16 cellular contexts compared by ENCODE assay signal in genomic region chr2:141201161-141201560, GRCh38.
DNase-seq lines count a peak whose midpoint lies in the region; FAIRE-seq and TF ChIP-seq lines count a peak whose summit lies in the region.
"Had no signal": no experiment of that assay in that cellular context is flagged by ENCODE, and none has a peak within 500 bp of the region (broad histone marks: within the 10 kb centered on the region; RNA-seq: fewer than 3 reads in every experiment).

No MANE protein-coding gene starts in this region.

- H3K36me3 Mint-ChIP-seq in astrocyte (ENCODE audit: low read depth, unreplicated experiment), result no peaks in the 10 kb centered on the region
- H3K36me3 Mint-ChIP-seq in nephron progenitor cell (ENCODE audit: low read depth), result no peaks in the 10 kb centered on the region

- H3K9ac ChIP-seq in astrocyte (ENCODE audit: low read length), result no peak overlapping the region
- no peak overlapping the region for H3K9ac ChIP-seq in smooth muscle cell (ENCODE audit: low read depth)

- H3K9me3 Mint-ChIP-seq in astrocyte (ENCODE audit: unreplicated experiment) (no peaks in the 10 kb centered on the region), nephron progenitor cell (no peaks in the 10 kb centered on the region)
- H3K9me3 Mint-ChIP-seq: GM23338 had no signal

- peaks cover 7% of the 10 kb centered on the region for H3K4me1 ChIP-seq in astrocyte (ENCODE audit: insufficient read depth, low read length)
- no peaks in the 10 kb centered on the region for H3K4me1 ChIP-seq in smooth muscle cell (ENCODE audit: low read depth)

- no peak overlapping the region for H3K27ac ChIP-seq in astrocyte (ENCODE audit: low read depth, low read length)
- H3K27ac ChIP-seq in smooth muscle cell (ENCODE audit: low read depth), result peak overlapping the region; percentile 39

- DNase-seq in NCI-H226, result peak; percentile 70
- peak; percentile 55 for DNase-seq in astrocyte (ENCODE audit: low read depth)
- DNase-seq in kidney tubule cell (ENCODE audit: low spot score), result peak; percentile 3
- DNase-seq in smooth muscle cell (lab: John Stamatoyannopoulos, UW; ENCODE audit: unreplicated experiment), result no peak
- no peak for DNase-seq in activated effector memory CD4-positive, alpha-beta T cell treated with Interleukin-2 at 50 U/mL for 16 hours
- DNase-seq in MG63, result no peak
- DNase-seq in nephron progenitor cell, result no peak
- DNase-seq: C1 segment of cervical spinal cord; Calu3; CD4-positive, alpha-beta T cell; DMS79 treated with DMSO at 0.1 percent for 48 hours; EL; H7 had no signal

- H3K79me2 ChIP-seq in astrocyte (ENCODE audit: insufficient read depth, low read length), result no peaks in the 10 kb centered on the region
- H3K79me2 ChIP-seq in smooth muscle cell (ENCODE audit: low read depth), result no peaks in the 10 kb centered on the region

- H2AFZ ChIP-seq in astrocyte (ENCODE audit: low read depth, low read length) (no peak overlapping the region), smooth muscle cell (ENCODE audit: low read depth) (peak overlapping the region; percentile 25)
- H2AFZ ChIP-seq: GM23338 had no signal

- H3K4me1 Mint-ChIP-seq in astrocyte (ENCODE audit: low read depth, unreplicated experiment), result peaks cover 26% of the 10 kb centered on the region
- H3K4me1 Mint-ChIP-seq in nephron progenitor cell, result no peaks in the 10 kb centered on the region
- H3K4me1 Mint-ChIP-seq: GM23338 had no signal

- no peaks in the 10 kb centered on the region for H3K27me3 ChIP-seq in astrocyte (ENCODE audit: insufficient read depth, low read length)
- no peaks in the 10 kb centered on the region for H3K27me3 ChIP-seq in smooth muscle cell (ENCODE audit: low read depth)
- no peaks in the 10 kb centered on the region for H3K27me3 ChIP-seq in MG63

- no peak overlapping the region for H3K4me3 Mint-ChIP-seq in astrocyte (ENCODE audit: unreplicated experiment)
- H3K4me3 Mint-ChIP-seq in nephron progenitor cell, result no peak overlapping the region
- H3K4me3 Mint-ChIP-seq: B cell; CD4-positive, alpha-beta T cell; GM23338 had no signal

- H3K4me2 ChIP-seq in astrocyte (ENCODE audit: low read length), result no peak overlapping the region
- peak overlapping the region; percentile 12 for H3K4me2 ChIP-seq in smooth muscle cell
- H3K4me2 ChIP-seq: GM23338 had no signal

- H4K20me1 ChIP-seq in astrocyte (ENCODE audit: insufficient read depth, low read length) (no peaks in the 10 kb centered on the region), smooth muscle cell (ENCODE audit: low read depth) (no peaks in the 10 kb centered on the region)

- FAIRE-seq in astrocyte (lab: Jason Lieb, UNC), result no peak
- FAIRE-seq: GM12891 had no signal

- TF ChIP-seq CTCF in astrocyte (IDR thresholded peaks at IDR 0.05; ENCODE audit: insufficient read depth, low read depth, low read length), result no peak
- TF ChIP-seq CTCF in smooth muscle cell (IDR thresholded peaks at IDR 0.05; ENCODE audit: borderline replicate concordance, insufficient read depth, poor library complexity, severe bottlenecking), result no peak
- TF ChIP-seq CTCF in nephron progenitor cell (IDR thresholded peaks at IDR 0.05), result no peak

- no peaks in the 10 kb centered on the region for H3F3A ChIP-seq in smooth muscle cell (ENCODE audit: low read depth)

- H3K4me3 ChIP-seq in astrocyte (ENCODE audit: insufficient read depth, low read depth, low read length), result no peak overlapping the region
- no peak overlapping the region for H3K4me3 ChIP-seq in smooth muscle cell
- no peak overlapping the region for H3K4me3 ChIP-seq in MG63
- H3K4me3 ChIP-seq: GM23338 had no signal

- H3K36me3 ChIP-seq in astrocyte (ENCODE audit: insufficient read depth, low read length) (no peaks in the 10 kb centered on the region), smooth muscle cell (ENCODE audit: low read depth) (no peaks in the 10 kb centered on the region), MG63 (no peaks in the 10 kb centered on the region)

- H3K27me3 Mint-ChIP-seq in astrocyte (ENCODE audit: low read depth, unreplicated experiment) (no peaks in the 10 kb centered on the region), nephron progenitor cell (ENCODE audit: low read depth, poor library complexity) (no peaks in the 10 kb centered on the region)
- H3K27me3 Mint-ChIP-seq: B cell; CD4-positive, alpha-beta T cell had no signal

- H3K27ac Mint-ChIP-seq in astrocyte (ENCODE audit: unreplicated experiment) (no peak overlapping the region), nephron progenitor cell (no peak overlapping the region)
- H3K27ac Mint-ChIP-seq: B cell; CD4-positive, alpha-beta T cell; GM23338 had no signal

- WGBS in smooth muscle cell (ENCODE audit: low lambda C conversion rate), result 34% methylated on average over 6 of the region's 6 CpGs

- no peaks in the 10 kb centered on the region for H3K9me3 ChIP-seq in astrocyte (ENCODE audit: insufficient read depth, low read depth, low read length)
- H3K9me3 ChIP-seq in smooth muscle cell (replicated peaks; ENCODE audit: low read depth), result no peaks in the 10 kb centered on the region
- no peaks in the 10 kb centered on the region for H3K9me3 ChIP-seq in MG63

Comparison
In these comparisons a context has a peak if more than half of its experiments do, and no peak if none do; other contexts are left out.
1. DNase-seq: peak in NCI-H226 (single experiment), astrocyte (single experiment) and kidney tubule cell (single experiment); none in smooth muscle cell (single experiment), activated effector memory CD4-positive, alpha-beta T cell treated with Interleukin-2 at 50 U/mL for 16 hours (single experiment), MG63 (single experiment) and nephron progenitor cell (single experiment).